1 cellular context compared by ENCODE assay signal in genomic region chr14:22920697-22921096, GRCh38.
TF ChIP-seq lines count a peak whose summit lies in the region.

No MANE protein-coding gene starts in this region.

TF ChIP-seq in HepG2, 621 proteins besides CTCF, POLR2A, EP300 and RAD21:
- 0 out of 2 replicates have a peak, but pooled peaks have one; percentile 49 for TF ChIP-seq ZNF737 (CRISPR knock-in tag; IDR thresholded peaks at IDR 0.05; ENCODE audit: borderline replicate concordance)
- TF ChIP-seq ZNF343 (CRISPR knock-in tag; IDR thresholded peaks at IDR 0.05), result 0 out of 2 replicates have a peak, but pooled peaks have one; percentile 39
- TF ChIP-seq ZNF556 (CRISPR knock-in tag; IDR thresholded peaks at IDR 0.05; ENCODE audit: borderline replicate concordance), result 0 out of 2 replicates have a peak, but pooled peaks have one; percentile 36
- TF ChIP-seq CAMTA2 (CRISPR knock-in tag; IDR thresholded peaks at IDR 0.05; ENCODE audit: borderline replicate concordance), result no peak
